ENCODE assay signal across 19 cellular contexts in the genomic region with DNA sequence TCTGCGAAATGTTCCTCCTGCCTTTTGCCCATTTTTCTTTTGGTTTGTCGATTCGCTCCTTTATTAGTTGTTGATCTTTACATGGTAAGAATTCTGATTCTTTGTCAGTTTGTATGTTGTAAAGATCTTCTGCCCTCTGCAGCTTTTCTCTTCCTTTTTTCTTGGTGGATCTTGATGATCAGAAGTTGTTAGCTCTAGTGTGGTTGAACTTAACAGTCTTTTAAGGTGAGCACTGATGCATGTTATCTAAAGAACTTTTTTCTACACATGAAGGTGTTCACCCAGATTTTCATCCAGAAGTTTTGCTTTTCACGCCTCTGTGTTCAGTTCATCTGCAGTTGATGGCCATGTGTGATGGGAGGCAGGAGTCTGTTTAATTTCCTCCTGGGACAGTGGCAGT.
"Had no signal": no experiment of that assay in that cellular context is flagged by ENCODE, and none has a peak within 500 bp of the region (broad histone marks: within the 10 kb centered on the region; RNA-seq: fewer than 3 reads in every experiment).

No MANE protein-coding gene starts in this region.

- H3K9me3 ChIP-seq: suprapubic skin, transverse colon, uterus had no signal

- H3K4me3 Mint-ChIP-seq: activated T-helper 1 cell treated with anti-CD3 and anti-CD28 coated beads, Interleukin-12 subunit alpha, Interleukin-12 subunit beta, Interleukin-2, Interleukin-4 antibody, amounts not matched to agents 30 ng/mL and 10 ng/mL and 1 ng/mL, durations not matched to agents 14 hours and 24 hours and 36 hours; brain; natural killer cell had no signal

- H3K36me3 Mint-ChIP-seq: natural killer cell had no signal

- FAIRE-seq: colon, islet of Langerhans had no signal

- H3K4me3 ChIP-seq: suprapubic skin, transverse colon, uterus had no signal

- H3K27me3 ChIP-seq: foreskin keratinocyte, suprapubic skin, transverse colon, uterus had no signal

- H3K9me3 Mint-ChIP-seq: activated T-helper 1 cell treated with anti-CD3 and anti-CD28 coated beads, Interleukin-12 subunit alpha, Interleukin-12 subunit beta, Interleukin-2, Interleukin-4 antibody, amounts not matched to agents 30 ng/mL and 10 ng/mL and 1 ng/mL, durations not matched to agents 14 hours and 24 hours and 36 hours; brain; natural killer cell had no signal

- DNase-seq: activated CD4-positive, alpha-beta T cell treated with anti-CD3 and anti-CD28 coated beads for 4 hours; anterior cingulate cortex; caudate nucleus; foreskin keratinocyte; glutamatergic neuron; hippocampal formation; left cardiac atrium; natural killer cell; retina; stimulated activated naive CD8-positive, alpha-beta T cell treated with anti-CD3 and anti-CD28 coated beads, Interleukin-15, Interleukin-2, amounts not matched to agents 100 U/mL and 50 U/mL, for 24 hours; transverse colon; uterus had no signal

- H3K4me1 ChIP-seq: foreskin keratinocyte, uterus had no signal

- H3K27ac Mint-ChIP-seq: activated T-helper 1 cell treated with anti-CD3 and anti-CD28 coated beads, Interleukin-12 subunit alpha, Interleukin-12 subunit beta, Interleukin-2, Interleukin-4 antibody, amounts not matched to agents 30 ng/mL and 10 ng/mL and 1 ng/mL, durations not matched to agents 14 hours and 24 hours and 36 hours; brain; natural killer cell had no signal

- H3K27me3 Mint-ChIP-seq: brain had no signal

- H3K27ac ChIP-seq: foreskin keratinocyte, suprapubic skin, uterus, VCaP had no signal

- ATAC-seq: foreskin keratinocyte; natural killer cell; SK-N-SH treated with all-trans-retinoic acid at 6 μM for 48 hours; stimulated activated naive CD8-positive, alpha-beta T cell treated with anti-CD3 and anti-CD28 coated beads, Interleukin-15, Interleukin-2, amounts not matched to agents 100 U/mL and 50 U/mL, for 24 hours had no signal

- H3K36me3 ChIP-seq: transverse colon, uterus had no signal
